Comparison of ENCODE assay signal across 9 cellular contexts in genomic region chr10:117175901-117176534, GRCh38. TPM values are rescaled to one million over a fixed set of nuclear protein-coding genes. Genes with fewer than 3 reads are reported as not detected.
A peak's percentile ranks its signal among the peaks of the same experiment; 100 is the strongest.
DNase-seq lines count a peak whose midpoint lies in the region; ATAC-seq and TF ChIP-seq lines count a peak whose summit lies in the region.
"Had no signal": no experiment of that assay in that cellular context is flagged by ENCODE, and none has a peak within 500 bp of the region (broad histone marks: within the 10 kb centered on the region; RNA-seq: fewer than 3 reads in every experiment).

No MANE protein-coding gene starts in this region.

- ATAC-seq in GM18519 (IDR thresholded peaks at IDR 0.05; ENCODE audit: low FRiP score, unreplicated experiment) (peak; percentile 47), HG03108 (IDR thresholded peaks at IDR 0.05; ENCODE audit: unreplicated experiment) (peak; percentile 31), mucosa of descending colon (peak; percentile 71)

- no peaks in the 10 kb centered on the region for H3K36me3 ChIP-seq in endocrine pancreas (ENCODE audit: control insufficient read depth, insufficient read depth, low read length)
- H3K36me3 ChIP-seq in mucosa of descending colon (ENCODE audit: low read depth): no peaks in the 10 kb centered on the region

- H3K27me3 ChIP-seq in endocrine pancreas (ENCODE audit: control insufficient read depth, insufficient read depth, low read length): no peaks in the 10 kb centered on the region

- peak; percentile 38 for TF ChIP-seq CTCF in mucosa of descending colon (IDR thresholded peaks at IDR 0.05)

- H3K4me1 ChIP-seq in endocrine pancreas (ENCODE audit: control insufficient read depth, insufficient read depth, low read length): no peaks in the 10 kb centered on the region
- H3K4me1 ChIP-seq in mucosa of descending colon (ENCODE audit: low read depth): peaks cover 11% of the 10 kb centered on the region

- intact Hi-C loops in mucosa of descending colon (cut with DNase I, micrococcal nuclease): loop anchor here (2.0 kb wide), 1 partner anchor 379 kb away; no protein-coding TSS in a partner anchor

- H3K9ac ChIP-seq in endocrine pancreas (ENCODE audit: control insufficient read depth, insufficient read depth, low read length): peak overlapping the region; percentile 23

- H3K4me3 ChIP-seq in endocrine pancreas (ENCODE audit: control insufficient read depth, insufficient read depth, low read length) (peak overlapping the region; percentile 70), mucosa of descending colon (no peak overlapping the region)
- H3K4me3 ChIP-seq: SK-N-MC had no signal

- DNase-seq in AG08396 (ENCODE audit: low spot score) (peak; percentile 77), NCI-H69 (lab: John Stamatoyannopoulos, UW) (peak; percentile 73), mucosa of descending colon (peak in 2 of 3 donors; percentile 78 to 94)
- peak; percentile 38 to 57 for DNase-seq in activated CD8-positive, alpha-beta memory T cell treated with anti-CD3 and anti-CD28 coated beads for 1 hour (ENCODE audit: extremely low read depth in 1 of 2, low read depth in 1 of 2)
- peak; percentile 56 to 69 for DNase-seq in stimulated activated CD8-positive, alpha-beta memory T cell treated with anti-CD3 and anti-CD28 coated beads, Interleukin-2, amount 100 ng/mL, for 48 hours (ENCODE audit: low read depth in 2 of 2)

- no peaks in the 10 kb centered on the region for H3K9me3 ChIP-seq in endocrine pancreas (ENCODE audit: control insufficient read depth, low read length)
- no peaks in the 10 kb centered on the region for H3K9me3 ChIP-seq in mucosa of descending colon

RNA-seq across cellular contexts. Expression of gene KCNK18, which starts 21.3 kb away (rescaled TPM):
- not detected for total RNA-seq in mucosa of descending colon

RNA-seq across cellular contexts. Expression of gene VAX1, which starts 37.9 kb away (rescaled TPM):
- total RNA-seq in mucosa of descending colon: not detected
